ENCODE assay signal across 8 cellular contexts in genomic region chr19:32581704-32582164, GRCh38. TPM values are rescaled to one million over a fixed set of nuclear protein-coding genes. Genes with fewer than 3 reads are reported as not detected.
DNase-seq lines count a peak whose midpoint lies in the region; ATAC-seq and TF ChIP-seq lines count a peak whose summit lies in the region.

No MANE protein-coding gene starts in this region.

- intact Hi-C loops in aorta (cut with DNase I): loop anchor here (5.0 to 10.0 kb wide), 3 partner anchors 177 to 386 kb away; partner anchors contain the start of gene DPY19L3 (in 1 of the 2)

- peak overlapping the region; percentile 62 to 86 for H3K9ac ChIP-seq in duodenal mucosa (ENCODE audit: low read depth in 1 of 2, low read length in 2 of 2)

- H3K9me3 Mint-ChIP-seq in CD4-positive, CD25-positive, alpha-beta regulatory T cell: no peaks in the 10 kb centered on the region

- no peaks in the 10 kb centered on the region for H3K9me3 ChIP-seq in CD4-positive, CD25-positive, alpha-beta regulatory T cell (ENCODE audit: control insufficient read depth in 2 of 2, low read length in 2 of 2)
- H3K9me3 ChIP-seq in HAP-1 (no peaks in the 10 kb centered on the region), Peyer's patch (no peaks in the 10 kb centered on the region), duodenal mucosa (ENCODE audit: control insufficient read depth in 1 of 2, low read length in 2 of 2) (no peaks in the 10 kb centered on the region), aorta (ENCODE audit: control insufficient read depth, low read length) (no peaks in the 10 kb centered on the region)

- no peak for ATAC-seq in CD4-positive, CD25-positive, alpha-beta regulatory T cell (ENCODE audit: low read depth in 2 of 2)
- ATAC-seq in aorta (ENCODE audit: low FRiP score): no peak

- DNase-seq in CD4-positive, CD25-positive, alpha-beta regulatory T cell: peak in 1 of 3 donors; percentile 19
- DNase-seq in HAP-1 (ENCODE audit: low spot score in 2 of 2) (peak in 1 of 2 experiments; percentile 51), Peyer's patch (peak in 1 of 3 donors; percentile 51), lung microvascular endothelial cell (ENCODE audit: low read depth in 2 of 2) (peak; percentile 43 to 49), pons (ENCODE audit: low spot score) (no peak), aorta (no peak)

- peak overlapping the region; percentile 85 to 96 (median 90) for H3K4me3 Mint-ChIP-seq in CD4-positive, CD25-positive, alpha-beta regulatory T cell

- H3K27me3 Mint-ChIP-seq in CD4-positive, CD25-positive, alpha-beta regulatory T cell: no peaks in the 10 kb centered on the region

- H3K4me3 ChIP-seq in CD4-positive, CD25-positive, alpha-beta regulatory T cell (ENCODE audit: low read depth, low read length): peak overlapping the region; percentile 85
- H3K4me3 ChIP-seq in HAP-1 (peak overlapping the region; percentile 77), Peyer's patch (peak overlapping the region; percentile 51 to 83 (median 77)), duodenal mucosa (ENCODE audit: low read depth in 1 of 2, low read length in 2 of 2) (peak overlapping the region; percentile 79 to 86), urinary bladder (ENCODE audit: low read depth, low read length) (peak overlapping the region; percentile 80), aorta (ENCODE audit: low read length in 2 of 2) (peak overlapping the region in 1 of 2 donors; percentile 64)

- H3K36me3 ChIP-seq in CD4-positive, CD25-positive, alpha-beta regulatory T cell (ENCODE audit: control insufficient read depth, insufficient read depth, low read length): peaks cover 20% of the 10 kb centered on the region
- H3K36me3 ChIP-seq in HAP-1 (replicated peaks): peaks cover 47% of the 10 kb centered on the region
- peaks cover 0 to 14% (median 0%) of the 10 kb centered on the region in 3 donors for H3K36me3 ChIP-seq in Peyer's patch
- peaks cover 10 to 24% of the 10 kb centered on the region in 2 donors for H3K36me3 ChIP-seq in duodenal mucosa (ENCODE audit: control insufficient read depth in 1 of 2, insufficient read depth in 2 of 2, low read length in 2 of 2)
- H3K36me3 ChIP-seq in urinary bladder (ENCODE audit: insufficient read depth): peaks cover 5% of the 10 kb centered on the region
- H3K36me3 ChIP-seq in aorta (ENCODE audit: control insufficient read depth in 1 of 2, insufficient read depth in 2 of 2, low read length in 1 of 2): peaks cover 2 to 8% of the 10 kb centered on the region in 2 donors

- 4% methylated on average over 27 of the region's 27 CpGs for WGBS in urinary bladder
- 6 to 7% methylated on average over 27 of the region's 27 CpGs for WGBS in aorta, 2 donors

- peaks cover 6 to 48% (median 38%) of the 10 kb centered on the region in 4 donors for H3K4me1 Mint-ChIP-seq in CD4-positive, CD25-positive, alpha-beta regulatory T cell

- in situ Hi-C loops in HAP-1 (cut with MboI; ENCODE audit: low sequenced_read_pairs): no loop called here

- H3K27ac Mint-ChIP-seq in CD4-positive, CD25-positive, alpha-beta regulatory T cell: peak overlapping the region; percentile 67 to 75 (median 71)

- TF ChIP-seq CTCF in Peyer's patch (IDR thresholded peaks at IDR 0.05): no peak

- H3K27me3 ChIP-seq in CD4-positive, CD25-positive, alpha-beta regulatory T cell (ENCODE audit: control insufficient read depth, insufficient read depth, low read length): peaks cover 2% of the 10 kb centered on the region
- H3K27me3 ChIP-seq in HAP-1 (ENCODE audit: low read depth) (peaks cover 5% of the 10 kb centered on the region), Peyer's patch (no peaks in the 10 kb centered on the region), duodenal mucosa (ENCODE audit: control insufficient read depth in 1 of 2, insufficient read depth in 2 of 2, low read length in 2 of 2) (no peaks in the 10 kb centered on the region), aorta (ENCODE audit: control insufficient read depth in 1 of 2, insufficient read depth in 2 of 2, low read length in 1 of 2) (no peaks in the 10 kb centered on the region)

- no peak for TF ChIP-seq POLR2A in Peyer's patch (IDR thresholded peaks at IDR 0.05)

- peaks cover 19% of the 10 kb centered on the region for H3K36me3 Mint-ChIP-seq in CD4-positive, CD25-positive, alpha-beta regulatory T cell

- H3K27ac ChIP-seq in CD4-positive, CD25-positive, alpha-beta regulatory T cell (ENCODE audit: insufficient read depth, low read length, poor library complexity, severe bottlenecking): no peak overlapping the region
- H3K27ac ChIP-seq in Peyer's patch (peak overlapping the region; percentile 73 to 89 (median 83)), duodenal mucosa (ENCODE audit: low read depth, low read length) (peak overlapping the region; percentile 55), urinary bladder (ENCODE audit: low read depth) (peak overlapping the region; percentile 88), aorta (ENCODE audit: low read depth in 1 of 2, low read length in 2 of 2) (no peak overlapping the region)

- peaks cover 21% of the 10 kb centered on the region for H3K4me1 ChIP-seq in CD4-positive, CD25-positive, alpha-beta regulatory T cell (ENCODE audit: control insufficient read depth, insufficient read depth, low read length, poor library complexity, severe bottlenecking)
- H3K4me1 ChIP-seq in HAP-1 (peaks cover 9% of the 10 kb centered on the region), Peyer's patch (peaks cover 0 to 4% (median 1%) of the 10 kb centered on the region in 4 donors), duodenal mucosa (ENCODE audit: control insufficient read depth in 1 of 2, insufficient read depth in 2 of 2, low read length in 2 of 2) (peaks cover 10 to 12% of the 10 kb centered on the region in 2 donors), urinary bladder (ENCODE audit: insufficient read depth) (no peaks in the 10 kb centered on the region), aorta (ENCODE audit: control insufficient read depth in 1 of 2, insufficient read depth in 2 of 2, low read length in 2 of 2) (peaks cover 0 to 10% of the 10 kb centered on the region in 2 donors)

RNA-seq across cellular contexts. Expression of gene PDCD5, which starts 0.7 kb away (rescaled TPM):
- total RNA-seq in CD4-positive, CD25-positive, alpha-beta regulatory T cell: 35.3 TPM
- 100 to 1,000 TPM; 139 to 201 (median 150) TPM for polyA plus RNA-seq in CD4-positive, CD25-positive, alpha-beta regulatory T cell
- 10 to 100 TPM; 32.5 to 80.0 (median 43.3) TPM for total RNA-seq in Peyer's patch
- total RNA-seq in lung microvascular endothelial cell: 70.6 and 76.6 TPM in 2 replicates
- 44.8 TPM for total RNA-seq in urinary bladder
- 103 TPM for polyA plus RNA-seq in urinary bladder
- 10 to 100 TPM; 71.2 to 76.8 TPM for total RNA-seq in aorta
- 100 to 1,000 TPM in 1 of 2 donors, 10 to 100 TPM in 1; 85.5 to 110 TPM for polyA plus RNA-seq in aorta

Comparison
In these comparisons a context has a peak if more than half of its experiments do, and no peak if none do; other contexts are left out.
1. DNase-seq: peak in lung microvascular endothelial cell (2 of 2); none in pons (single experiment) and aorta (0 of 2).
2. H3K27ac ChIP-seq: peak in Peyer's patch (4 of 4), duodenal mucosa (single experiment) and urinary bladder (single experiment); none in CD4-positive, CD25-positive, alpha-beta regulatory T cell (single experiment) and aorta (0 of 2).